Comparison of ENCODE assay signal across 22 cellular contexts in genomic region chr13:19658831-19659230, GRCh38. TPM values are rescaled to one million over a fixed set of nuclear protein-coding genes. Genes with fewer than 3 reads are reported as not detected.
DNase-seq lines count a peak whose midpoint lies in the region; ATAC-seq and TF ChIP-seq lines count a peak whose summit lies in the region.
"Had no signal": no experiment of that assay in that cellular context is flagged by ENCODE, and none has a peak within 500 bp of the region (broad histone marks: within the 10 kb centered on the region; RNA-seq: fewer than 3 reads in every experiment).

No MANE protein-coding gene starts in this region.

- H3K4me3 Mint-ChIP-seq in activated T-cell treated with anti-CD3 and anti-CD28 coated beads, Interleukin-2, amount 50 U/mL, for 72 hours = no peak overlapping the region
- H3K4me3 Mint-ChIP-seq in activated T-cell treated with anti-CD3 and anti-CD28 coated beads, Interleukin-2, amount 50 U/mL, for 24 hours = no peak overlapping the region
- H3K4me3 Mint-ChIP-seq in endothelial cell (ENCODE audit: unreplicated experiment) = peak overlapping the region; percentile 29
- H3K4me3 Mint-ChIP-seq in activated CD4-positive, alpha-beta memory T cell treated with anti-CD3 and anti-CD28 coated beads, Interleukin-2, amount 10 ng/mL, durations not matched to agents 7 days and 5 days = no peak overlapping the region
- H3K4me3 Mint-ChIP-seq: CD8-positive, alpha-beta memory T cell; IgD-negative memory B cell had no signal

- intact Hi-C loops in posterior vena cava (cut with DNase I) = no loop called here

- no peaks in the 10 kb centered on the region for H3K27me3 Mint-ChIP-seq in activated T-cell treated with anti-CD3 and anti-CD28 coated beads, Interleukin-2, amount 50 U/mL, for 72 hours (ENCODE audit: low read depth)
- no peaks in the 10 kb centered on the region for H3K27me3 Mint-ChIP-seq in activated T-cell treated with anti-CD3 and anti-CD28 coated beads, Interleukin-2, amount 50 U/mL, for 24 hours
- H3K27me3 Mint-ChIP-seq in endothelial cell (ENCODE audit: unreplicated experiment) = peaks cover 3% of the 10 kb centered on the region
- H3K27me3 Mint-ChIP-seq in activated CD4-positive, alpha-beta memory T cell treated with anti-CD3 and anti-CD28 coated beads, Interleukin-2, amount 10 ng/mL, durations not matched to agents 7 days and 5 days = no peaks in the 10 kb centered on the region
- H3K27me3 Mint-ChIP-seq: CD8-positive, alpha-beta memory T cell; IgD-negative memory B cell had no signal

- no peak for DNase-seq in activated T-cell treated with anti-CD3 and anti-CD28 coated beads, Interleukin-2, amount 50 U/mL, for 72 hours
- no peak for DNase-seq in activated T-cell treated with anti-CD3 and anti-CD28 coated beads, Interleukin-2, amount 50 U/mL, for 24 hours
- DNase-seq in Karpas-422 (no peak), endothelial cell (ENCODE audit: low spot score) (no peak), posterior vena cava (ENCODE audit: low spot score) (no peak)
- DNase-seq in effector CD8-positive, alpha-beta T cell (lab: John Stamatoyannopoulos, UW) = no peak
- no peak for DNase-seq in activated CD4-positive, alpha-beta memory T cell treated with anti-CD3 and anti-CD28 coated beads, Interleukin-2, amount 10 ng/mL, durations not matched to agents 7 days and 5 days
- DNase-seq: CD8-positive, alpha-beta memory T cell; DMS153; DND-41; NCI-H1092; NCI-H1436 treated with DMSO at 0.1 percent for 48 hours; NCI-H187 treated with DMSO at 0.1 percent for 48 hours; NCI-H446; NCI-H524 treated with DMSO at 0.1 percent for 48 hours; NCI-H774; PC-9; Right ventricle myocardium superior had no signal

- H3K27ac Mint-ChIP-seq in activated T-cell treated with anti-CD3 and anti-CD28 coated beads, Interleukin-2, amount 50 U/mL, for 72 hours = peak overlapping the region; percentile 59
- no peak overlapping the region for H3K27ac Mint-ChIP-seq in activated T-cell treated with anti-CD3 and anti-CD28 coated beads, Interleukin-2, amount 50 U/mL, for 24 hours
- H3K27ac Mint-ChIP-seq in endothelial cell (ENCODE audit: unreplicated experiment) = no peak overlapping the region
- H3K27ac Mint-ChIP-seq in activated CD4-positive, alpha-beta memory T cell treated with anti-CD3 and anti-CD28 coated beads, Interleukin-2, amount 10 ng/mL, durations not matched to agents 7 days and 5 days = no peak overlapping the region
- H3K27ac Mint-ChIP-seq: IgD-negative memory B cell had no signal

- no peaks in the 10 kb centered on the region for H3K4me1 Mint-ChIP-seq in activated T-cell treated with anti-CD3 and anti-CD28 coated beads, Interleukin-2, amount 50 U/mL, for 72 hours (ENCODE audit: low read depth)
- H3K4me1 Mint-ChIP-seq in activated T-cell treated with anti-CD3 and anti-CD28 coated beads, Interleukin-2, amount 50 U/mL, for 24 hours (ENCODE audit: low read depth) = no peaks in the 10 kb centered on the region
- H3K4me1 Mint-ChIP-seq in endothelial cell (ENCODE audit: unreplicated experiment) = no peaks in the 10 kb centered on the region
- no peaks in the 10 kb centered on the region for H3K4me1 Mint-ChIP-seq in activated CD4-positive, alpha-beta memory T cell treated with anti-CD3 and anti-CD28 coated beads, Interleukin-2, amount 10 ng/mL, durations not matched to agents 7 days and 5 days

- no peaks in the 10 kb centered on the region for H3K79me2 ChIP-seq in Karpas-422 (ENCODE audit: low read length)

- H3K9ac ChIP-seq in Karpas-422 (ENCODE audit: low read length) = no peak overlapping the region

- no peak for TF ChIP-seq CTCF in endothelial cell (IDR thresholded peaks at IDR 0.05; ENCODE audit: unreplicated experiment)

- CTCF ChIA-PET in activated CD4-positive, alpha-beta memory T cell treated with anti-CD3 and anti-CD28 coated beads, Interleukin-2, amount 10 ng/mL, durations not matched to agents 7 days and 5 days (lab: Charles Lee) = no interaction called here

- peak overlapping the region; percentile 49 for H3K4me2 ChIP-seq in Karpas-422 (ENCODE audit: low read depth, low read length, poor library complexity, severe bottlenecking)
- H3K4me2 ChIP-seq: PC-9 had no signal

- peak overlapping the region; percentile 88 for H3K27ac ChIP-seq in Karpas-422 (ENCODE audit: low read length)
- H3K27ac ChIP-seq: HL-60, PC-9, SJSA1 had no signal

- H2AFZ ChIP-seq in Karpas-422 (ENCODE audit: low read length) = no peak overlapping the region
- H2AFZ ChIP-seq: PC-9 had no signal

- peaks cover 5 to 20% of the 10 kb centered on the region in 2 donors for H3K36me3 Mint-ChIP-seq in activated T-cell treated with anti-CD3 and anti-CD28 coated beads, Interleukin-2, amount 50 U/mL, for 72 hours (ENCODE audit: insufficient read depth in 2 of 2)
- H3K36me3 Mint-ChIP-seq in activated T-cell treated with anti-CD3 and anti-CD28 coated beads, Interleukin-2, amount 50 U/mL, for 24 hours (ENCODE audit: low read depth) = peaks cover 85% of the 10 kb centered on the region
- H3K36me3 Mint-ChIP-seq in endothelial cell (ENCODE audit: low read depth, unreplicated experiment) = peaks cover 17% of the 10 kb centered on the region
- peaks cover 42% of the 10 kb centered on the region for H3K36me3 Mint-ChIP-seq in activated CD4-positive, alpha-beta memory T cell treated with anti-CD3 and anti-CD28 coated beads, Interleukin-2, amount 10 ng/mL, durations not matched to agents 7 days and 5 days (ENCODE audit: low read depth)

- peaks cover 20% of the 10 kb centered on the region for H3K4me1 ChIP-seq in Karpas-422 (ENCODE audit: low read length)
- H3K4me1 ChIP-seq: SJSA1 had no signal

- H3K9me2 ChIP-seq in Karpas-422 (replicated peaks; ENCODE audit: insufficient read depth, low read length) = no peaks in the 10 kb centered on the region

- no peaks in the 10 kb centered on the region for H3K27me3 ChIP-seq in Karpas-422 (ENCODE audit: low read length)
- H3K27me3 ChIP-seq: SJSA1 had no signal

- H4K20me1 ChIP-seq in Karpas-422 (ENCODE audit: insufficient read depth, low read depth, low read length) = no peaks in the 10 kb centered on the region

- H3K4me3 ChIP-seq in Karpas-422 (ENCODE audit: low read length) = no peak overlapping the region
- H3K4me3 ChIP-seq: PC-9, SJSA1 had no signal

- POLR2A ChIA-PET in activated CD4-positive, alpha-beta memory T cell treated with anti-CD3 and anti-CD28 coated beads, Interleukin-2, amount 10 ng/mL, durations not matched to agents 7 days and 5 days (lab: Charles Lee) = no interaction called here

- no peak for ATAC-seq in activated T-cell treated with anti-CD3 and anti-CD28 coated beads, Interleukin-2, amount 50 U/mL, for 72 hours (replicated peaks in 1 of 2)
- ATAC-seq: HCT116 had no signal

- no peaks in the 10 kb centered on the region for H3K9me3 ChIP-seq in Karpas-422 (ENCODE audit: low read length)
- H3K9me3 ChIP-seq: SJSA1 had no signal

- H3K9me3 Mint-ChIP-seq in activated T-cell treated with anti-CD3 and anti-CD28 coated beads, Interleukin-2, amount 50 U/mL, for 72 hours = no peaks in the 10 kb centered on the region
- no peaks in the 10 kb centered on the region for H3K9me3 Mint-ChIP-seq in activated T-cell treated with anti-CD3 and anti-CD28 coated beads, Interleukin-2, amount 50 U/mL, for 24 hours
- no peaks in the 10 kb centered on the region for H3K9me3 Mint-ChIP-seq in endothelial cell (ENCODE audit: unreplicated experiment)
- H3K9me3 Mint-ChIP-seq in activated CD4-positive, alpha-beta memory T cell treated with anti-CD3 and anti-CD28 coated beads, Interleukin-2, amount 10 ng/mL, durations not matched to agents 7 days and 5 days = no peaks in the 10 kb centered on the region
- H3K9me3 Mint-ChIP-seq: CD8-positive, alpha-beta memory T cell had no signal

- peaks cover 15% of the 10 kb centered on the region; the same call in 1 of the 2 replicates for H3K36me3 ChIP-seq in Karpas-422 (ENCODE audit: insufficient read depth, low read length)

RNA-seq across cellular contexts. Expression of gene MPHOSPH8, which starts 25.4 kb away (rescaled TPM):
- 10 to 100 TPM; 58.3 to 59.3 TPM for total RNA-seq in activated T-cell treated with anti-CD3 and anti-CD28 coated beads, Interleukin-2, amount 50 U/mL, for 72 hours
- 11.4 and 16.1 TPM in 2 replicates for total RNA-seq in Karpas-422 (2014; rRNA removed; shearing (Covaris generic); ENCODE audit: low replicate concordance)
- 19.2 TPM for total RNA-seq in endothelial cell (ENCODE audit: unreplicated experiment)
- total RNA-seq in posterior vena cava = 10 to 100 TPM; 28.0 to 30.1 TPM
- 10 to 100 TPM; 44.4 to 47.2 TPM for total RNA-seq in activated CD4-positive, alpha-beta memory T cell treated with anti-CD3 and anti-CD28 coated beads, Interleukin-2, amount 10 ng/mL, durations not matched to agents 7 days and 5 days
